In genomic region chr10:104045151-104046089, GRCh38 we compare ENCODE assay signal across 8 cellular contexts. TPM values are rescaled to one million over a fixed set of nuclear protein-coding genes. Genes with fewer than 3 reads are reported as not detected.
DNase-seq lines count a peak whose midpoint lies in the region; ATAC-seq and TF ChIP-seq lines count a peak whose summit lies in the region.

No MANE protein-coding gene starts in this region.

- peaks cover 5 to 10% of the 10 kb centered on the region in 2 donors for H3K27me3 Mint-ChIP-seq in CD8-positive, alpha-beta memory T cell

- H3K9me3 Mint-ChIP-seq in CD8-positive, alpha-beta memory T cell: no peaks in the 10 kb centered on the region

- TF ChIP-seq POLR2A in ovary (IDR thresholded peaks at IDR 0.05): no peak

- CTCF ChIA-PET in CD8-positive, alpha-beta memory T cell (lab: Charles Lee): no interaction called here

- WGBS in ovary, 3 donors: 67 to 72% (median 68%) methylated on average over 9 of the region's 9 CpGs

- DNase-seq in AG10803 (ENCODE audit: low read depth) (peak; percentile 73), GM13977 (ENCODE audit: low spot score) (peak; percentile 51), RWPE2 (ENCODE audit: low spot score) (no peak), fibroblast of the conjunctiva (ENCODE audit: low read depth) (peak; percentile 66), ovary (peak in 3 of 5 donors; percentile 33 to 39 (median 38)), posterior vena cava (ENCODE audit: low spot score) (no peak)
- no peak for DNase-seq in CD8-positive, alpha-beta memory T cell

- TF ChIP-seq CTCF in AG10803 (conservative IDR thresholded peaks at IDR 0.05; ENCODE audit: low read length): peak; percentile 90
- peak; percentile 53 for TF ChIP-seq CTCF in GM13977 (IDR thresholded peaks at IDR 0.05; ENCODE audit: extremely low read depth, insufficient read depth, missing control alignments)
- TF ChIP-seq CTCF in RWPE2 (IDR thresholded peaks at IDR 0.05; ENCODE audit: poor library complexity, severe bottlenecking): peak; percentile 55
- peak in 1 of 3 donors; percentile 23 for TF ChIP-seq CTCF in ovary (IDR thresholded peaks at IDR 0.05)

- intact Hi-C loops in ovary (cut with DNase I): loop anchor here in 1 of 4 donors (5.0 kb wide), 1 partner anchor 162 kb away; no protein-coding TSS in a partner anchor
- intact Hi-C loops in posterior vena cava (cut with DNase I): loop anchor here in 1 of 2 donors (10.0 kb wide), 1 partner anchor 159 kb away; no protein-coding TSS in a partner anchor

- peaks cover 100% of the 10 kb centered on the region for H3K36me3 ChIP-seq in RWPE2 (ENCODE audit: low read depth)
- no peaks in the 10 kb centered on the region for H3K36me3 ChIP-seq in ovary
- H3K36me3 ChIP-seq in CD8-positive, alpha-beta memory T cell (ENCODE audit: insufficient read depth, low read length): no peaks in the 10 kb centered on the region

- no peak for TF ChIP-seq EP300 in ovary (IDR thresholded peaks at IDR 0.05)

- no peaks in the 10 kb centered on the region for H3K4me1 Mint-ChIP-seq in CD8-positive, alpha-beta memory T cell

- peaks cover 9% of the 10 kb centered on the region for H3K4me1 ChIP-seq in RWPE2 (ENCODE audit: insufficient read depth, poor library complexity, severe bottlenecking)
- no peaks in the 10 kb centered on the region for H3K4me1 ChIP-seq in ovary (ENCODE audit: insufficient read depth)
- no peaks in the 10 kb centered on the region for H3K4me1 ChIP-seq in CD8-positive, alpha-beta memory T cell (ENCODE audit: insufficient read depth, low read length)

- POLR2A ChIA-PET in CD8-positive, alpha-beta memory T cell (lab: Charles Lee): no interaction called here

- no peaks in the 10 kb centered on the region for H3K36me3 Mint-ChIP-seq in CD8-positive, alpha-beta memory T cell

- H3K9me3 ChIP-seq in RWPE2 (ENCODE audit: severe bottlenecking) (no peaks in the 10 kb centered on the region), ovary (no peaks in the 10 kb centered on the region)
- H3K9me3 ChIP-seq in CD8-positive, alpha-beta memory T cell (ENCODE audit: low read length): no peaks in the 10 kb centered on the region

- no peak overlapping the region for H3K4me3 Mint-ChIP-seq in CD8-positive, alpha-beta memory T cell

- ATAC-seq in RWPE2 (ENCODE audit: low read depth) (peak; percentile 56), HG03521 (IDR thresholded peaks at IDR 0.05; ENCODE audit: unreplicated experiment) (no peak)

- H3K27me3 ChIP-seq in RWPE2 (ENCODE audit: insufficient read depth, poor library complexity, severe bottlenecking): no peaks in the 10 kb centered on the region
- no peaks in the 10 kb centered on the region for H3K27me3 ChIP-seq in ovary
- H3K27me3 ChIP-seq in CD8-positive, alpha-beta memory T cell (ENCODE audit: insufficient read depth, low read length, poor library complexity, severe bottlenecking): no peaks in the 10 kb centered on the region

- no peak overlapping the region for H3K27ac Mint-ChIP-seq in CD8-positive, alpha-beta memory T cell

- in situ Hi-C loops in GM13977 (cut with MboI; ENCODE audit: low pct_unique_long_range_greater_than_20kb, low sequenced_read_pairs, unreplicated experiment): no loop called here

- H3K4me3 ChIP-seq in AG10803 (ENCODE audit: low read length) (no peak overlapping the region), RWPE2 (ENCODE audit: severe bottlenecking) (no peak overlapping the region), ovary (no peak overlapping the region)
- H3K4me3 ChIP-seq in CD8-positive, alpha-beta memory T cell (ENCODE audit: low read length): no peak overlapping the region

- no peak overlapping the region for H3K27ac ChIP-seq in RWPE2 (ENCODE audit: poor library complexity, severe bottlenecking)
- H3K27ac ChIP-seq in ovary: no peak overlapping the region
- no peak overlapping the region for H3K27ac ChIP-seq in CD8-positive, alpha-beta memory T cell (ENCODE audit: low read depth, low read length)

RNA-seq across cellular contexts. Expression of gene COL17A1, which starts 40.3 kb away (rescaled TPM):
- total RNA-seq in ovary (under 1 TPM in 5 of 7 donors, not detected in 2; 0.23 to 0.90 (median 0.46) TPM), posterior vena cava (under 1 TPM; 0.48 to 0.88 TPM)
- under 1 TPM; 0.17 to 0.67 TPM for polyA plus RNA-seq in ovary
- not detected for total RNA-seq in CD8-positive, alpha-beta memory T cell
- polyA plus RNA-seq in CD8-positive, alpha-beta memory T cell: not detected

Comparison
In these comparisons a context has a peak if more than half of its experiments do, and no peak if none do; other contexts are left out.
1. DNase-seq: peak in AG10803 (single experiment), GM13977 (single experiment), fibroblast of the conjunctiva (single experiment) and ovary (3 of 5); none in RWPE2 (single experiment), posterior vena cava (single experiment) and CD8-positive, alpha-beta memory T cell (0 of 5).